In genomic region chr6:109978174-109979032, GRCh38 we compare ENCODE assay signal across 1 cellular context.
TF ChIP-seq lines count a peak whose summit lies in the region.

TSS of gene GPR6 (plus strand) at chr6:109978311. CDS start at chr6:109979113, 802 bp downstream.

TF ChIP-seq in HepG2, 621 proteins besides CTCF, POLR2A, EP300 and RAD21 (continued from another document and continues in another):
- TF ChIP-seq ZNF318 (CRISPR knock-in tag; IDR thresholded peaks at IDR 0.05) (no peak), TEF (CRISPR knock-in tag; IDR thresholded peaks at IDR 0.05) (peak; percentile 84), ZNF850 (CRISPR knock-in tag; conservative IDR thresholded peaks at IDR 0.05) (no peak), BRD4 (CRISPR knock-in tag; IDR thresholded peaks at IDR 0.05) (0 out of 2 replicates have a peak, but pooled peaks have one; percentile 32), ZNF264 (CRISPR knock-in tag; IDR thresholded peaks at IDR 0.05) (peak; percentile 81), MLLT10 (CRISPR knock-in tag; IDR thresholded peaks at IDR 0.05) (no peak), ZNF12 (CRISPR knock-in tag; IDR thresholded peaks at IDR 0.05) (0 out of 2 replicates have a peak, but pooled peaks have one; percentile 32), ZNF773 (CRISPR knock-in tag; IDR thresholded peaks at IDR 0.05; ENCODE audit: borderline replicate concordance) (peak; percentile 84; the same call in 1 of the 2 replicates), GATAD1 (CRISPR knock-in tag; IDR thresholded peaks at IDR 0.05) (peak; percentile 57), CSRNP1 (CRISPR knock-in tag; IDR thresholded peaks at IDR 0.05) (no peak), ZNF234 (CRISPR knock-in tag; conservative IDR thresholded peaks at IDR 0.05) (no peak), RBFOX2 (IDR thresholded peaks at IDR 0.05; ENCODE audit: low read depth, low read length) (no peak), ZNF772 (CRISPR knock-in tag; IDR thresholded peaks at IDR 0.05) (peak; percentile 56; the same call in 1 of the 2 replicates), KDM4B (CRISPR knock-in tag; IDR thresholded peaks at IDR 0.05) (peak; percentile 64; the same call in 1 of the 2 replicates), IRF2 (CRISPR knock-in tag; IDR thresholded peaks at IDR 0.05) (no peak; the same call in 1 of the 2 replicates), GLMP (CRISPR knock-in tag; IDR thresholded peaks at IDR 0.05; ENCODE audit: borderline replicate concordance) (no peak), NFKBIZ (CRISPR knock-in tag; IDR thresholded peaks at IDR 0.05) (0 out of 2 replicates have a peak, but pooled peaks have one; percentile 41), MBD4 (IDR thresholded peaks at IDR 0.05; ENCODE audit: borderline replicate concordance, low read length) (no peak), ATF7 (IDR thresholded peaks at IDR 0.05) (no peak), ATF7 (CRISPR knock-in tag; IDR thresholded peaks at IDR 0.05) (no peak), ZBTB1 (CRISPR knock-in tag; IDR thresholded peaks at IDR 0.05; ENCODE audit: borderline replicate concordance) (no peak), ZNF652 (CRISPR knock-in tag; IDR thresholded peaks at IDR 0.05; ENCODE audit: borderline replicate concordance, low read depth) (no peak), ZGPAT (CRISPR knock-in tag; IDR thresholded peaks at IDR 0.05) (peak; percentile 34; the same call in 1 of the 2 replicates), PLRG1 (conservative IDR thresholded peaks at IDR 0.05) (no peak), ATF2 (CRISPR knock-in tag; IDR thresholded peaks at IDR 0.05) (peak; percentile 58; the same call in 1 of the 2 replicates)
- TF ChIP-seq, protein P1, sequence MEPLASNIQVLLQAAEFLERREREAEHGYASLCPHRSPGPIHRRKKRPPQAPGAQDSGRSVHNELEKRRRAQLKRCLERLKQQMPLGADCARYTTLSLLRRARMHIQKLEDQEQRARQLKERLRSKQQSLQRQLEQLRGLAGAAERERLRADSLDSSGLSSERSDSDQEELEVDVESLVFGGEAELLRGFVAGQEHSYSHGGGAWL (CRISPR knock-in tag; IDR thresholded peaks at IDR 0.05) = peak; percentile 64; the same call in 1 of the 2 replicates
- TF ChIP-seq, protein P2, sequence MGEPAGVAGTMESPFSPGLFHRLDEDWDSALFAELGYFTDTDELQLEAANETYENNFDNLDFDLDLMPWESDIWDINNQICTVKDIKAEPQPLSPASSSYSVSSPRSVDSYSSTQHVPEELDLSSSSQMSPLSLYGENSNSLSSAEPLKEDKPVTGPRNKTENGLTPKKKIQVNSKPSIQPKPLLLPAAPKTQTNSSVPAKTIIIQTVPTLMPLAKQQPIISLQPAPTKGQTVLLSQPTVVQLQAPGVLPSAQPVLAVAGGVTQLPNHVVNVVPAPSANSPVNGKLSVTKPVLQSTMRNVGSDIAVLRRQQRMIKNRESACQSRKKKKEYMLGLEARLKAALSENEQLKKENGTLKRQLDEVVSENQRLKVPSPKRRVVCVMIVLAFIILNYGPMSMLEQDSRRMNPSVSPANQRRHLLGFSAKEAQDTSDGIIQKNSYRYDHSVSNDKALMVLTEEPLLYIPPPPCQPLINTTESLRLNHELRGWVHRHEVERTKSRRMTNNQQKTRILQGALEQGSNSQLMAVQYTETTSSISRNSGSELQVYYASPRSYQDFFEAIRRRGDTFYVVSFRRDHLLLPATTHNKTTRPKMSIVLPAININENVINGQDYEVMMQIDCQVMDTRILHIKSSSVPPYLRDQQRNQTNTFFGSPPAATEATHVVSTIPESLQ (CRISPR knock-in tag; conservative IDR thresholded peaks at IDR 0.05) = 0 out of 2 replicates have a peak, but pooled peaks have one; percentile 71
- TF ChIP-seq, protein P3, sequence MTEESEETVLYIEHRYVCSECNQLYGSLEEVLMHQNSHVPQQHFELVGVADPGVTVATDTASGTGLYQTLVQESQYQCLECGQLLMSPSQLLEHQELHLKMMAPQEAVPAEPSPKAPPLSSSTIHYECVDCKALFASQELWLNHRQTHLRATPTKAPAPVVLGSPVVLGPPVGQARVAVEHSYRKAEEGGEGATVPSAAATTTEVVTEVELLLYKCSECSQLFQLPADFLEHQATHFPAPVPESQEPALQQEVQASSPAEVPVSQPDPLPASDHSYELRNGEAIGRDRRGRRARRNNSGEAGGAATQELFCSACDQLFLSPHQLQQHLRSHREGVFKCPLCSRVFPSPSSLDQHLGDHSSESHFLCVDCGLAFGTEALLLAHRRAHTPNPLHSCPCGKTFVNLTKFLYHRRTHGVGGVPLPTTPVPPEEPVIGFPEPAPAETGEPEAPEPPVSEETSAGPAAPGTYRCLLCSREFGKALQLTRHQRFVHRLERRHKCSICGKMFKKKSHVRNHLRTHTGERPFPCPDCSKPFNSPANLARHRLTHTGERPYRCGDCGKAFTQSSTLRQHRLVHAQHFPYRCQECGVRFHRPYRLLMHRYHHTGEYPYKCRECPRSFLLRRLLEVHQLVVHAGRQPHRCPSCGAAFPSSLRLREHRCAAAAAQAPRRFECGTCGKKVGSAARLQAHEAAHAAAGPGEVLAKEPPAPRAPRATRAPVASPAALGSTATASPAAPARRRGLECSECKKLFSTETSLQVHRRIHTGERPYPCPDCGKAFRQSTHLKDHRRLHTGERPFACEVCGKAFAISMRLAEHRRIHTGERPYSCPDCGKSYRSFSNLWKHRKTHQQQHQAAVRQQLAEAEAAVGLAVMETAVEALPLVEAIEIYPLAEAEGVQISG (CRISPR knock-in tag; IDR thresholded peaks at IDR 0.05) = peak; percentile 70; the same call in 1 of the 2 replicates
- TF ChIP-seq, protein P4, sequence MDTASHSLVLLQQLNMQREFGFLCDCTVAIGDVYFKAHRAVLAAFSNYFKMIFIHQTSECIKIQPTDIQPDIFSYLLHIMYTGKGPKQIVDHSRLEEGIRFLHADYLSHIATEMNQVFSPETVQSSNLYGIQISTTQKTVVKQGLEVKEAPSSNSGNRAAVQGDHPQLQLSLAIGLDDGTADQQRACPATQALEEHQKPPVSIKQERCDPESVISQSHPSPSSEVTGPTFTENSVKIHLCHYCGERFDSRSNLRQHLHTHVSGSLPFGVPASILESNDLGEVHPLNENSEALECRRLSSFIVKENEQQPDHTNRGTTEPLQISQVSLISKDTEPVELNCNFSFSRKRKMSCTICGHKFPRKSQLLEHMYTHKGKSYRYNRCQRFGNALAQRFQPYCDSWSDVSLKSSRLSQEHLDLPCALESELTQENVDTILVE (CRISPR knock-in tag; IDR thresholded peaks at IDR 0.05) = peak; percentile 85
